24 cellular contexts compared by ENCODE assay signal in the genomic region with DNA sequence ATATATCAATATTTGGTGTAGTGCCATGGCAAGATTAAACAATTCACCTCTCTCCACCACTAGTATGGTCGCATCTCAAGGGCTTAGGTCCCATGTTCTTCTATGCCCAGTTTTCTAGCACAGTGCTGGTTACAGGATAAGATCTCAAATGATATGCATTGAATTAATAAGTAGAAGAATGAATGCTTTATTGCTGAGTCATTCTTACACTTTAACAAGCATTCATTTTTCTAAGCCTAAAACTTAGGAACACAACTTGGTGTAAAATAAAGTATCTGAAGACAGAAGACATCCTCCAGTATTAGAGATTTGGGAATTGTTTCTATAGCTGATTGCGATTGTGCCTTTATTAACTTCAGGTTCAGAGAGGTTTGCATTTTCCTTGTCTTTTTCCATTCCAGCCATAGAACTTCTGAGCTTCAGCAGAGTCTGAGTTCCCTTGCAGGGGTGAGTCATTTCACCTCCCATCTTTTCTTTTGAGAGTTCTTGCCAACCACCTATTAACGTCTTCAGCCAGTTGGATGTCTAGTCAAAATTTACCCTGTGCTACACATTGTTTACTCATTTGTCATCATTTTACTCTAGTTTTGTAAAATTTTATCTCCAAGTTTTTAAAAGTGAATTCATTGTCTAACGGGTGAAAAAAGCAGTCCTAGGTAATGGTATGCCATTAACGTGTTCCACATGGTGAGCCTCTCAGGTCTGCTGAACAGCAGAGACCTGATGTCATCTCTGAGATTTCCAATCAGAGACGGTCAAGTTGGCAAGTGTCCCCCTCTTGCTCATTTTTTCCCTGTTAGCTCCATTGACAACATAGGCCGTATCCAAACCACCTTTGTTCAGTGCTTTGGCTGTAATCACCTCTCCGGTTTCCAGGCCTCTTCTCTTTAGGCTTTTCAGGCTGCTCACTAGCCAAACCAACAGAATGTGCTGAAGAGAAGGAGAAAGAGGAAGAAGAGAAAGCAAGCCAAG.
A peak's percentile ranks its signal among the peaks of the same experiment; 100 is the strongest.
DNase-seq lines count a peak whose midpoint lies in the region; ATAC-seq, FAIRE-seq and TF ChIP-seq lines count a peak whose summit lies in the region.
"Had no signal": no experiment of that assay in that cellular context is flagged by ENCODE, and none has a peak within 500 bp of the region (broad histone marks: within the 10 kb centered on the region; RNA-seq: fewer than 3 reads in every experiment).

No MANE protein-coding gene starts in this region.

- ATAC-seq in foreskin keratinocyte (no peak), GM18858 (IDR thresholded peaks at IDR 0.05; ENCODE audit: unreplicated experiment) (no peak)
- ATAC-seq: body of pancreas; CD8-positive, alpha-beta T cell had no signal

- BruUV-seq in A673 (replicated peaks; lab: Mats Ljungman, UMichigan) = no TSS peak

- no peaks in the 10 kb centered on the region for H3K27me3 ChIP-seq in A673 (replicated peaks; ENCODE audit: insufficient read depth, low read depth, low read length, poor library complexity)
- H3K27me3 ChIP-seq in foreskin keratinocyte = no peaks in the 10 kb centered on the region
- H3K27me3 ChIP-seq: body of pancreas, colonic mucosa, upper lobe of left lung had no signal

- no peak overlapping the region; the same call in 1 of the 2 replicates for H3K4me3 Mint-ChIP-seq in HFFc6
- H3K4me3 Mint-ChIP-seq: activated naive CD4-positive, alpha-beta T cell treated with anti-CD3 and anti-CD28 coated beads, Interleukin-2, amount 50 U/mL, for 24 hours; CD8-positive, alpha-beta T cell; H9 had no signal

- POLR2A ChIA-PET in A673 (lab: Charles Lee; ENCODE audit: low non-redundant PET) = no interaction called here

- peak; percentile 1 for DNase-seq in A673 (ENCODE audit: low spot score)
- peak; percentile 54 for DNase-seq in HFFc6
- DNase-seq in astrocyte of the spinal cord (ENCODE audit: low read depth, low spot score) = peak; percentile 9
- peak; percentile 81 for DNase-seq in glomerular visceral epithelial cell (ENCODE audit: extremely low spot score)
- DNase-seq in foreskin keratinocyte = no peak
- no peak for DNase-seq in HTR-8/SVneo (ENCODE audit: insufficient read length, low spot score)
- no peak for DNase-seq in occipital lobe (lab: John Stamatoyannopoulos, UW)
- DNase-seq: body of pancreas; CD8-positive, alpha-beta T cell; colonic mucosa; DMS79; H9; NCI-H146; NCI-H2171 treated with DMSO at 0.1 percent for 48 hours; NCI-H774; SHP77 treated with DMSO at 0.1 percent for 48 hours; stimulated activated CD4-positive, alpha-beta T cell treated with anti-CD3 and anti-CD28 coated beads, Interleukin-4, amount 100 ng/mL, for 4 hours; upper lobe of left lung had no signal

- CTCF ChIA-PET in A673 (lab: Charles Lee) = no interaction called here

- H3K27ac ChIP-seq in A673 (ENCODE audit: low read depth, low read length, poor library complexity, severe bottlenecking) = no peak overlapping the region
- no peak overlapping the region for H3K27ac ChIP-seq in foreskin keratinocyte
- H3K27ac ChIP-seq: body of pancreas, colonic mucosa, upper lobe of left lung had no signal

- H3K9me3 Mint-ChIP-seq in HFFc6 = no peaks in the 10 kb centered on the region
- H3K9me3 Mint-ChIP-seq: activated naive CD4-positive, alpha-beta T cell treated with anti-CD3 and anti-CD28 coated beads, Interleukin-2, amount 50 U/mL, for 24 hours; CD8-positive, alpha-beta T cell; H9 had no signal

- H3K27me3 Mint-ChIP-seq in HFFc6 (ENCODE audit: insufficient read depth) = no peaks in the 10 kb centered on the region

- in situ Hi-C loops in astrocyte of the spinal cord (cut with HindIII; ENCODE audit: low sequenced_read_pairs) = no loop called here

- H3K9me3 ChIP-seq in A673 (ENCODE audit: low read depth, low read length, poor library complexity, severe bottlenecking) = no peaks in the 10 kb centered on the region
- H3K9me3 ChIP-seq: body of pancreas, colonic mucosa, upper lobe of left lung had no signal

- no peaks in the 10 kb centered on the region for H3K4me1 ChIP-seq in A673 (ENCODE audit: insufficient read depth, low read length, poor library complexity, severe bottlenecking)
- no peaks in the 10 kb centered on the region for H3K4me1 ChIP-seq in foreskin keratinocyte
- H3K4me1 ChIP-seq: body of pancreas, colonic mucosa, upper lobe of left lung had no signal

- intact Hi-C loops in A673 (cut with micrococcal nuclease; ENCODE audit: unreplicated experiment) = no loop called here

- peaks cover 10% of the 10 kb centered on the region; the same call in 1 of the 2 replicates for H3K36me3 Mint-ChIP-seq in HFFc6 (ENCODE audit: low read depth)
- H3K36me3 Mint-ChIP-seq: activated naive CD4-positive, alpha-beta T cell treated with anti-CD3 and anti-CD28 coated beads, Interleukin-2, amount 50 U/mL, for 24 hours; CD8-positive, alpha-beta T cell had no signal

- FAIRE-seq in HTR-8/SVneo (lab: Jason Lieb, UNC) = no peak
- FAIRE-seq: endometrium, frontal cortex, keratinocyte, TTC549 had no signal

- TF ChIP-seq CTCF in A673 (conservative IDR thresholded peaks at IDR 0.05; ENCODE audit: low read depth, low read length) (no peak), HFFc6 (IDR thresholded peaks at IDR 0.05) (no peak), astrocyte of the spinal cord (IDR thresholded peaks at IDR 0.05; ENCODE audit: low read depth, low read length) (no peak), foreskin keratinocyte (conservative IDR thresholded peaks at IDR 0.05) (no peak)

- no peak overlapping the region for H3K4me3 ChIP-seq in A673 (ENCODE audit: low read depth, low read length, poor library complexity, severe bottlenecking)
- no peak overlapping the region for H3K4me3 ChIP-seq in astrocyte of the spinal cord (ENCODE audit: low read depth, low read length)
- H3K4me3 ChIP-seq: body of pancreas, colonic mucosa, upper lobe of left lung had no signal

- H3K27ac Mint-ChIP-seq in HFFc6 = peak overlapping the region; percentile 56
- H3K27ac Mint-ChIP-seq: activated naive CD4-positive, alpha-beta T cell treated with anti-CD3 and anti-CD28 coated beads, Interleukin-2, amount 50 U/mL, for 24 hours; CD8-positive, alpha-beta T cell; H9 had no signal

- H3K36me3 ChIP-seq in A673 (ENCODE audit: insufficient read depth, low read length, poor library complexity, severe bottlenecking) = no peaks in the 10 kb centered on the region
- H3K36me3 ChIP-seq: colonic mucosa, upper lobe of left lung had no signal

- H3K4me1 Mint-ChIP-seq in HFFc6 (ENCODE audit: low read depth) = peaks cover 23% of the 10 kb centered on the region
- H3K4me1 Mint-ChIP-seq: activated naive CD4-positive, alpha-beta T cell treated with anti-CD3 and anti-CD28 coated beads, Interleukin-2, amount 50 U/mL, for 24 hours; H9 had no signal

Comparison
In these comparisons a context has a peak if more than half of its experiments do, and no peak if none do; other contexts are left out.
1. DNase-seq: peak in A673 (single experiment), HFFc6 (single experiment), astrocyte of the spinal cord (single experiment) and glomerular visceral epithelial cell (single experiment); none in foreskin keratinocyte (0 of 2), HTR-8/SVneo (single experiment) and occipital lobe (single experiment).